Comparison of ENCODE assay signal across 13 cellular contexts in genomic region chr10:62907470-62908212, GRCh38.
DNase-seq lines count a peak whose midpoint lies in the region; ATAC-seq lines count a peak whose summit lies in the region.
"Had no signal": no experiment of that assay in that cellular context is flagged by ENCODE, and none has a peak within 500 bp of the region (broad histone marks: within the 10 kb centered on the region; RNA-seq: fewer than 3 reads in every experiment).

No MANE protein-coding gene starts in this region.

- ATAC-seq in GM19395 (IDR thresholded peaks at IDR 0.05; ENCODE audit: unreplicated experiment), result peak; percentile 59
- peak; percentile 63 for ATAC-seq in HG02938 (IDR thresholded peaks at IDR 0.05; ENCODE audit: unreplicated experiment)
- ATAC-seq in GM18870 (IDR thresholded peaks at IDR 0.05; ENCODE audit: unreplicated experiment), result no peak
- ATAC-seq: natural killer cell had no signal

- DNase-seq in DMS53 treated with DMSO at 0.1 percent for 48 hours (lab: John Stamatoyannopoulos, UW; ENCODE audit: unreplicated experiment) (peak; percentile 96), NCI-H526 treated with DMSO at 0.1 percent for 48 hours (lab: John Stamatoyannopoulos, UW) (peak; percentile 46), NCI-H1694 (lab: John Stamatoyannopoulos, UW) (no peak), GF-D8 (lab: John Stamatoyannopoulos, UW) (no peak)
- no peak for DNase-seq in stimulated activated CD4-positive, alpha-beta T cell treated with anti-CD3 and anti-CD28 coated beads, Interleukin-2, amount 100 ng/mL, for 24 hours
- DNase-seq: activated naive CD8-positive, alpha-beta T cell treated with anti-CD3 and anti-CD28 coated beads, Interleukin-2, amount 10 ng/mL, durations not matched to agents 7 days and 5 days; AML-193; kidney; natural killer cell; NCI-H446 treated with DMSO at 0.1 percent for 48 hours had no signal

Comparison
In these comparisons a context has a peak if more than half of its experiments do, and no peak if none do; other contexts are left out.
1. DNase-seq: peak in DMS53 treated with DMSO at 0.1 percent for 48 hours (single experiment) and NCI-H526 treated with DMSO at 0.1 percent for 48 hours (single experiment); none in NCI-H1694 (single experiment), stimulated activated CD4-positive, alpha-beta T cell treated with anti-CD3 and anti-CD28 coated beads, Interleukin-2, amount 100 ng/mL, for 24 hours (0 of 2) and GF-D8 (single experiment).